1 cellular context compared by ENCODE assay signal in the genomic region with DNA sequence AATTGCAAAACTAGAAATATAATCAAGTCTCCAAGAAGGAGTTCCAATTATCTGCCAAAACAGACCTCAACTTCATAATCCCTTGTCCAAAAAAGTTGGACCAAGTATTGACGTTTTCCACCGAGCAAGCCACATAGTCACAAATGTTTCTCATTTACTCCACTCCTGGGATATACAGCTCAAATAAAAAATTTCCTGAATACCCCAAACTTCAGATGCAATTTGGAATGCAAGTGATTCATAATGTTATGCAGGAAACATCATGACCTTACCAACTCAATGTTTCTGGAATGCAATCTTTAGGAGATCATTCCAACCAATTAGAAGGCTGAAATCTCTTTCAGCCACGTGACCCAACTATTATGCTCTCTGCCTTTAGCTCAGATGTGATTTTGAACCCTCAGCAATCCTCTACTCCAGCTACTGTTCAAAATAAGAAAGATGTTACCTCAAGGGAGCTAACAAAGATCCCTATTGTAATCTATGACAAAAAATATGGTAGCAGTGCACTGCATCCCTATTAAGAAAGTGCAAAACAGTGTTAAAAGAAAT.
TF ChIP-seq lines count a peak whose summit lies in the region.

No MANE protein-coding gene starts in this region.

TF ChIP-seq in SK-N-SH treated with all-trans-retinoic acid at 6 μM for 48 hours, 23 proteins besides CTCF, POLR2A, EP300 and RAD21 (continued from another document):
- no peak for TF ChIP-seq ARNTL (CRISPR knock-in tag; IDR thresholded peaks at IDR 0.05; ENCODE audit: borderline replicate concordance, low read depth)
- TF ChIP-seq PPARA (CRISPR knock-in tag; IDR thresholded peaks at IDR 0.05; ENCODE audit: borderline replicate concordance), result no peak
- no peak for TF ChIP-seq ZNF8 (CRISPR knock-in tag; IDR thresholded peaks at IDR 0.05)
- TF ChIP-seq, protein P1, sequence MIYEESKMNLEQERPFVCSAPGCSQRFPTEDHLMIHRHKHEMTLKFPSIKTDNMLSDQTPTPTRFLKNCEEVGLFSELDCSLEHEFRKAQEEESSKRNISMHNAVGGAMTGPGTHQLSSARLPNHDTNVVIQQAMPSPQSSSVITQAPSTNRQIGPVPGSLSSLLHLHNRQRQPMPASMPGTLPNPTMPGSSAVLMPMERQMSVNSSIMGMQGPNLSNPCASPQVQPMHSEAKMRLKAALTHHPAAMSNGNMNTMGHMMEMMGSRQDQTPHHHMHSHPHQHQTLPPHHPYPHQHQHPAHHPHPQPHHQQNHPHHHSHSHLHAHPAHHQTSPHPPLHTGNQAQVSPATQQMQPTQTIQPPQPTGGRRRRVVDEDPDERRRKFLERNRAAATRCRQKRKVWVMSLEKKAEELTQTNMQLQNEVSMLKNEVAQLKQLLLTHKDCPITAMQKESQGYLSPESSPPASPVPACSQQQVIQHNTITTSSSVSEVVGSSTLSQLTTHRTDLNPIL (CRISPR knock-in tag; IDR thresholded peaks at IDR 0.05; ENCODE audit: low read depth), result no peak
- no peak for TF ChIP-seq ZNF70 (CRISPR knock-in tag; IDR thresholded peaks at IDR 0.05)
- TF ChIP-seq, protein P2, sequence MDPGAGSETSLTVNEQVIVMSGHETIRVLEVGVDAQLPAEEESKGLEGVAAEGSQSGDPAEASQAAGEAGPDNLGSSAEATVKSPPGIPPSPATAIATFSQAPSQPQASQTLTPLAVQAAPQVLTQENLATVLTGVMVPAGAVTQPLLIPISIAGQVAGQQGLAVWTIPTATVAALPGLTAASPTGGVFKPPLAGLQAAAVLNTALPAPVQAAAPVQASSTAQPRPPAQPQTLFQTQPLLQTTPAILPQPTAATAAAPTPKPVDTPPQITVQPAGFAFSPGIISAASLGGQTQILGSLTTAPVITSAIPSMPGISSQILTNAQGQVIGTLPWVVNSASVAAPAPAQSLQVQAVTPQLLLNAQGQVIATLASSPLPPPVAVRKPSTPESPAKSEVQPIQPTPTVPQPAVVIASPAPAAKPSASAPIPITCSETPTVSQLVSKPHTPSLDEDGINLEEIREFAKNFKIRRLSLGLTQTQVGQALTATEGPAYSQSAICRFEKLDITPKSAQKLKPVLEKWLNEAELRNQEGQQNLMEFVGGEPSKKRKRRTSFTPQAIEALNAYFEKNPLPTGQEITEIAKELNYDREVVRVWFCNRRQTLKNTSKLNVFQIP (CRISPR knock-in tag; IDR thresholded peaks at IDR 0.05; ENCODE audit: borderline replicate concordance, low read depth), result no peak
- TF ChIP-seq ESRRG (CRISPR knock-in tag; IDR thresholded peaks at IDR 0.05), result no peak
- TF ChIP-seq TOX (CRISPR knock-in tag; IDR thresholded peaks at IDR 0.05; ENCODE audit: borderline replicate concordance), result no peak
- TF ChIP-seq GLIS3 (CRISPR knock-in tag; IDR thresholded peaks at IDR 0.05), result no peak
